ENCODE assay signal across 32 cellular contexts in genomic region chr7:57404967-57405421, GRCh38. TPM values are rescaled to one million over a fixed set of nuclear protein-coding genes. Genes with fewer than 3 reads are reported as not detected.
A peak's percentile ranks its signal among the peaks of the same experiment; 100 is the strongest.
DNase-seq lines count a peak whose midpoint lies in the region; ATAC-seq and TF ChIP-seq lines count a peak whose summit lies in the region.
"Had no signal": no experiment of that assay in that cellular context is flagged by ENCODE, and none has a peak within 500 bp of the region (broad histone marks: within the 10 kb centered on the region; RNA-seq: fewer than 3 reads in every experiment).

No MANE protein-coding gene starts in this region.

- intact Hi-C loops in Right ventricle myocardium inferior (cut with DNase I) (no loop called here), cardiac septum (cut with DNase I) (no loop called here), psoas muscle (cut with DNase I) (no loop called here), aorta (cut with DNase I) (no loop called here)

- no peak for DNase-seq in Right ventricle myocardium inferior (ENCODE audit: missing footprints)
- no peak for DNase-seq in cardiac septum (ENCODE audit: low spot score)
- DNase-seq in right atrium auricular region (ENCODE audit: low spot score) = peak; percentile 9
- DNase-seq in psoas muscle = no peak
- DNase-seq in aorta = peak in 1 of 2 donors; percentile 42
- no peak for DNase-seq in activated naive CD4-positive, alpha-beta T cell treated with anti-CD3 and anti-CD28 coated beads, Interleukin-2, amount 10 ng/mL, durations not matched to agents 7 days and 5 days
- DNase-seq: activated CD4-positive, alpha-beta T cell treated with anti-CD3 and anti-CD28 coated beads, Interleukin-2, amount 10 ng/mL, durations not matched to agents 7 days and 5 days; activated naive CD4-positive, alpha-beta T cell treated with anti-CD3 and anti-CD28 coated beads, Interleukin-2, amount 50 U/mL, for 16 hours; Calu3; colonic mucosa; endodermal cell; esophagus squamous epithelium; foreskin melanocyte; GOT3; naive B cell; NCI-H1048; NCI-H187 treated with DMSO at 0.1 percent for 48 hours; NCI-H524 treated with DMSO at 0.1 percent for 48 hours; occipital lobe; SIG-M5; stimulated activated CD4-positive, alpha-beta T cell treated with anti-CD3 and anti-CD28 coated beads, Interleukin-4, amount 100 ng/mL, for 4 hours had no signal

- H3K36me3 Mint-ChIP-seq in activated naive CD4-positive, alpha-beta T cell treated with anti-CD3 and anti-CD28 coated beads, Interleukin-2, amount 10 ng/mL, durations not matched to agents 7 days and 5 days = peaks cover 2% of the 10 kb centered on the region
- H3K36me3 Mint-ChIP-seq: mesothelial cell of epicardium; naive B cell; stimulated activated memory B cell treated with anti-CD40 and anti-IgM and Interleukin-4, amounts not matched to agents 10 μg/mL and 1 μg/mL and 100 μg/mL, for 72 hours had no signal

- H3K4me1 ChIP-seq in right atrium auricular region = no peaks in the 10 kb centered on the region
- no peaks in the 10 kb centered on the region for H3K4me1 ChIP-seq in psoas muscle
- no peaks in the 10 kb centered on the region for H3K4me1 ChIP-seq in aorta (ENCODE audit: control insufficient read depth in 1 of 2, insufficient read depth in 2 of 2, low read length in 2 of 2)
- H3K4me1 ChIP-seq: colonic mucosa, esophagus squamous epithelium had no signal

- peak; percentile 10 for ATAC-seq in Right ventricle myocardium inferior
- ATAC-seq in psoas muscle = peak in 3 of 4 donors; percentile 33 to 60 (median 42)
- ATAC-seq in aorta (ENCODE audit: low FRiP score) = peak; percentile 34
- ATAC-seq in HG02588 (IDR thresholded peaks at IDR 0.05; ENCODE audit: unreplicated experiment) = no peak
- no peak for ATAC-seq in HG02852 (IDR thresholded peaks at IDR 0.05; ENCODE audit: unreplicated experiment)
- ATAC-seq: GM12878; Panc1; stimulated activated memory B cell treated with anti-CD40 and anti-IgM and Interleukin-4, amounts not matched to agents 10 μg/mL and 1 μg/mL and 100 μg/mL, for 72 hours; WTC11 had no signal

- no peaks in the 10 kb centered on the region for H3K36me3 ChIP-seq in right atrium auricular region
- no peaks in the 10 kb centered on the region for H3K36me3 ChIP-seq in psoas muscle (ENCODE audit: insufficient read depth in 1 of 2, low read depth in 1 of 2)
- no peaks in the 10 kb centered on the region for H3K36me3 ChIP-seq in aorta (ENCODE audit: control insufficient read depth in 1 of 2, insufficient read depth in 2 of 2, low read length in 1 of 2)
- H3K36me3 ChIP-seq: colonic mucosa, esophagus squamous epithelium had no signal

- CTCF ChIA-PET in activated naive CD4-positive, alpha-beta T cell treated with anti-CD3 and anti-CD28 coated beads, Interleukin-2, amount 10 ng/mL, durations not matched to agents 7 days and 5 days (lab: Charles Lee) = no interaction called here

- H3K27me3 Mint-ChIP-seq in activated naive CD4-positive, alpha-beta T cell treated with anti-CD3 and anti-CD28 coated beads, Interleukin-2, amount 10 ng/mL, durations not matched to agents 7 days and 5 days = no peaks in the 10 kb centered on the region
- H3K27me3 Mint-ChIP-seq: activated CD4-positive, alpha-beta T cell treated with anti-CD3 and anti-CD28 coated beads, Interleukin-2, amount 10 ng/mL, durations not matched to agents 7 days and 5 days; IgD-negative memory B cell; naive B cell; stimulated activated memory B cell treated with anti-CD40 and anti-IgM and Interleukin-4, amounts not matched to agents 10 μg/mL and 1 μg/mL and 100 μg/mL, for 72 hours had no signal

- H3K9me3 ChIP-seq in right atrium auricular region = no peaks in the 10 kb centered on the region
- H3K9me3 ChIP-seq in psoas muscle = no peaks in the 10 kb centered on the region
- peaks cover 4% of the 10 kb centered on the region for H3K9me3 ChIP-seq in aorta (ENCODE audit: control insufficient read depth, low read length)
- H3K9me3 ChIP-seq: colonic mucosa had no signal

- TF ChIP-seq CTCF in right atrium auricular region (IDR thresholded peaks at IDR 0.05) (no peak), psoas muscle (IDR thresholded peaks at IDR 0.05) (no peak)

- H3K27ac ChIP-seq in right atrium auricular region (peak overlapping the region in 1 of 2 donors; percentile 51), psoas muscle (no peak overlapping the region), aorta (ENCODE audit: low read depth in 1 of 2, low read length in 2 of 2) (no peak overlapping the region)
- H3K27ac ChIP-seq: colonic mucosa had no signal

- peaks cover 41% of the 10 kb centered on the region for H3K9me3 Mint-ChIP-seq in activated naive CD4-positive, alpha-beta T cell treated with anti-CD3 and anti-CD28 coated beads, Interleukin-2, amount 10 ng/mL, durations not matched to agents 7 days and 5 days

- H3K4me3 Mint-ChIP-seq in activated naive CD4-positive, alpha-beta T cell treated with anti-CD3 and anti-CD28 coated beads, Interleukin-2, amount 10 ng/mL, durations not matched to agents 7 days and 5 days = no peak overlapping the region
- H3K4me3 Mint-ChIP-seq: activated CD4-positive, alpha-beta T cell treated with anti-CD3 and anti-CD28 coated beads, Interleukin-2, amount 10 ng/mL, durations not matched to agents 7 days and 5 days; activated T-helper 1 cell treated with anti-CD3 and anti-CD28 coated beads, Interleukin-12 subunit alpha, Interleukin-12 subunit beta, Interleukin-2, Interleukin-4 antibody, amounts not matched to agents 30 ng/mL and 10 ng/mL and 1 ng/mL, durations not matched to agents 14 hours and 24 hours and 36 hours; endodermal cell; mesothelial cell of epicardium; stimulated activated memory B cell treated with anti-CD40 and anti-IgM and Interleukin-4, amounts not matched to agents 10 μg/mL and 1 μg/mL and 100 μg/mL, for 72 hours; WTC11 had no signal

- H3K27me3 ChIP-seq in right atrium auricular region = no peaks in the 10 kb centered on the region
- peaks cover 0 to 5% (median 0%) of the 10 kb centered on the region in 3 donors for H3K27me3 ChIP-seq in psoas muscle (ENCODE audit: insufficient read depth in 3 of 3, low read length in 2 of 3)
- no peaks in the 10 kb centered on the region for H3K27me3 ChIP-seq in aorta (ENCODE audit: control insufficient read depth in 1 of 2, insufficient read depth in 2 of 2, low read length in 1 of 2)
- H3K27me3 ChIP-seq: colonic mucosa, esophagus squamous epithelium had no signal

- 44 to 55% (median 46%) methylated on average over 24 of the region's 24 CpGs for WGBS in psoas muscle, 3 donors
- WGBS in aorta, 2 donors = 35 to 38% methylated on average over 24 of the region's 24 CpGs

- H3K4me3 ChIP-seq in right atrium auricular region (peak overlapping the region in 1 of 2 donors; percentile 43), psoas muscle (no peak overlapping the region), aorta (ENCODE audit: low read length in 2 of 2) (no peak overlapping the region)
- H3K4me3 ChIP-seq: colonic mucosa, GM12878 had no signal

- no peaks in the 10 kb centered on the region for H3K4me1 Mint-ChIP-seq in activated naive CD4-positive, alpha-beta T cell treated with anti-CD3 and anti-CD28 coated beads, Interleukin-2, amount 10 ng/mL, durations not matched to agents 7 days and 5 days
- H3K4me1 Mint-ChIP-seq: activated CD4-positive, alpha-beta T cell treated with anti-CD3 and anti-CD28 coated beads, Interleukin-2, amount 10 ng/mL, durations not matched to agents 7 days and 5 days; endodermal cell; IgD-negative memory B cell; mesothelial cell of epicardium; naive B cell; stimulated activated memory B cell treated with anti-CD40 and anti-IgM and Interleukin-4, amounts not matched to agents 10 μg/mL and 1 μg/mL and 100 μg/mL, for 72 hours; WTC11 had no signal

- H3K27ac Mint-ChIP-seq in activated naive CD4-positive, alpha-beta T cell treated with anti-CD3 and anti-CD28 coated beads, Interleukin-2, amount 10 ng/mL, durations not matched to agents 7 days and 5 days = no peak overlapping the region
- H3K27ac Mint-ChIP-seq: activated CD4-positive, alpha-beta T cell treated with anti-CD3 and anti-CD28 coated beads, Interleukin-2, amount 10 ng/mL, durations not matched to agents 7 days and 5 days; activated T-helper 1 cell treated with anti-CD3 and anti-CD28 coated beads, Interleukin-12 subunit alpha, Interleukin-12 subunit beta, Interleukin-2, Interleukin-4 antibody, amounts not matched to agents 30 ng/mL and 10 ng/mL and 1 ng/mL, durations not matched to agents 14 hours and 24 hours and 36 hours; endodermal cell; IgD-negative memory B cell; mesothelial cell of epicardium; stimulated activated memory B cell treated with anti-CD40 and anti-IgM and Interleukin-4, amounts not matched to agents 10 μg/mL and 1 μg/mL and 100 μg/mL, for 72 hours; WTC11 had no signal

RNA-seq across cellular contexts. Expression of gene ZNF716, which starts 45.0 kb away (rescaled TPM):
- not detected for total RNA-seq in Right ventricle myocardium inferior
- total RNA-seq in cardiac septum = not detected
- not detected for total RNA-seq in right atrium auricular region
- total RNA-seq in psoas muscle = not detected
- polyA plus RNA-seq in psoas muscle = not detected
- total RNA-seq in aorta = not detected
- polyA plus RNA-seq in aorta = not detected
- total RNA-seq: A172; activated CD4-positive, alpha-beta T cell treated with anti-CD3 and anti-CD28 coated beads, Interleukin-2, amount 10 ng/mL, durations not matched to agents 7 days and 5 days; activated T-helper 1 cell treated with anti-CD3 and anti-CD28 coated beads, Interleukin-12 subunit alpha, Interleukin-12 subunit beta, Interleukin-2, Interleukin-4 antibody, amounts not matched to agents 30 ng/mL and 10 ng/mL and 1 ng/mL, durations not matched to agents 14 hours and 24 hours and 36 hours; Calu3; colonic mucosa; Daoy; endodermal cell; esophagus squamous epithelium; GM12878; mesothelial cell of epicardium; occipital lobe; WTC11 had no signal
- polyA plus RNA-seq: GM12878, IgD-negative memory B cell had no signal

Comparison
In these comparisons a context has a peak if more than half of its experiments do, and no peak if none do; other contexts are left out.
1. ATAC-seq: peak in Right ventricle myocardium inferior (single experiment), psoas muscle (3 of 4) and aorta (single experiment); none in HG02588 (single experiment) and HG02852 (single experiment).